In genomic region chr10:43606323-43607198, GRCh38 we compare ENCODE assay signal across 8 cellular contexts.
DNase-seq lines count a peak whose midpoint lies in the region; ATAC-seq and TF ChIP-seq lines count a peak whose summit lies in the region.

Gene ZNF485, plus strand, starts transcription at chr10:43606438. Its CDS starts 613 bp downstream, at chr10:43607051.

- H3K4me1 ChIP-seq in BLaER1 treated with 17β-estradiol and CSF1 and Interleukin-3, amounts not matched to agents 10 nM and 100 nM = peaks cover 6 to 18% (median 8%) of the 10 kb centered on the region in 10 experiments

- no peak for TF ChIP-seq CTCF in epithelial cell of esophagus (IDR thresholded peaks at IDR 0.05; ENCODE audit: insufficient read depth, low read depth, low read length, missing control alignments)

- peak within 1 kb of the TSS; percentile 67 to 79 (median 74) for H3K4me3 ChIP-seq in BLaER1 treated with 17β-estradiol and CSF1 and Interleukin-3, amounts not matched to agents 10 nM and 100 nM
- peak within 1 kb of the TSS; percentile 65 for H3K4me3 ChIP-seq in epithelial cell of esophagus (ENCODE audit: low read length)

- peak within 1 kb of the TSS; percentile 72 to 91 (median 85) for H3K4me2 ChIP-seq in BLaER1 treated with 17β-estradiol and CSF1 and Interleukin-3, amounts not matched to agents 10 nM and 100 nM

- peaks cover 24 to 54% (median 39%) of the 10 kb centered on the region in 11 experiments for H3K9me3 ChIP-seq in BLaER1 treated with 17β-estradiol and CSF1 and Interleukin-3, amounts not matched to agents 10 nM and 100 nM (replicated peaks in 1 of 11)

- peaks cover 28 to 41% (median 35%) of the 10 kb centered on the region in 11 experiments for H3K36me3 ChIP-seq in BLaER1 treated with 17β-estradiol and CSF1 and Interleukin-3, amounts not matched to agents 10 nM and 100 nM

- H3K27me3 ChIP-seq in BLaER1 treated with 17β-estradiol and CSF1 and Interleukin-3, amounts not matched to agents 10 nM and 100 nM = no peaks in the 10 kb centered on the region

- peak; percentile 75 for DNase-seq in GM19238 (ENCODE audit: insufficient read length, low spot score)
- peak; percentile 41 for DNase-seq in NOMO-1 treated with dmso at 0.1 percent for 144 hours (lab: John Stamatoyannopoulos, UW; ENCODE audit: unreplicated experiment)
- DNase-seq in activated CD8-positive, alpha-beta memory T cell treated with anti-CD3 and anti-CD28 coated beads, Interleukin-2, amount 50 U/mL, for 48 hours = peak; percentile 86
- peak; percentile 51 for DNase-seq in epithelial cell of esophagus (ENCODE audit: low read depth)
- DNase-seq in midbrain (lab: John Stamatoyannopoulos, UW) = peak; percentile 80
- peak; percentile 53 to 61 for DNase-seq in stimulated activated CD8-positive, alpha-beta memory T cell treated with anti-CD3 and anti-CD28 coated beads, Interleukin-15, amount 100 ng/mL, for 48 hours (ENCODE audit: low read depth in 2 of 2)

- peak within 1 kb of the TSS; percentile 36 to 88 (median 78); a peak in 21 of 22 replicates for H3K27ac ChIP-seq in BLaER1 treated with 17β-estradiol and CSF1 and Interleukin-3, amounts not matched to agents 10 nM and 100 nM

- H4K20me1 ChIP-seq in BLaER1 treated with 17β-estradiol and CSF1 and Interleukin-3, amounts not matched to agents 10 nM and 100 nM = no peaks in the 10 kb centered on the region

- peak within 1 kb of the TSS; percentile 76 to 88 (median 83) for H3K9ac ChIP-seq in BLaER1 treated with 17β-estradiol and CSF1 and Interleukin-3, amounts not matched to agents 10 nM and 100 nM

- peak; percentile 100 for ATAC-seq in HG03432 (IDR thresholded peaks at IDR 0.05; ENCODE audit: unreplicated experiment)

Comparison
In these comparisons a context has a peak if more than half of its experiments do, and no peak if none do; other contexts are left out.
1. Peak in every context shown above with its lines: DNase-seq, ATAC-seq, H3K4me3 ChIP-seq and H3K27ac ChIP-seq.